In the genomic region with DNA sequence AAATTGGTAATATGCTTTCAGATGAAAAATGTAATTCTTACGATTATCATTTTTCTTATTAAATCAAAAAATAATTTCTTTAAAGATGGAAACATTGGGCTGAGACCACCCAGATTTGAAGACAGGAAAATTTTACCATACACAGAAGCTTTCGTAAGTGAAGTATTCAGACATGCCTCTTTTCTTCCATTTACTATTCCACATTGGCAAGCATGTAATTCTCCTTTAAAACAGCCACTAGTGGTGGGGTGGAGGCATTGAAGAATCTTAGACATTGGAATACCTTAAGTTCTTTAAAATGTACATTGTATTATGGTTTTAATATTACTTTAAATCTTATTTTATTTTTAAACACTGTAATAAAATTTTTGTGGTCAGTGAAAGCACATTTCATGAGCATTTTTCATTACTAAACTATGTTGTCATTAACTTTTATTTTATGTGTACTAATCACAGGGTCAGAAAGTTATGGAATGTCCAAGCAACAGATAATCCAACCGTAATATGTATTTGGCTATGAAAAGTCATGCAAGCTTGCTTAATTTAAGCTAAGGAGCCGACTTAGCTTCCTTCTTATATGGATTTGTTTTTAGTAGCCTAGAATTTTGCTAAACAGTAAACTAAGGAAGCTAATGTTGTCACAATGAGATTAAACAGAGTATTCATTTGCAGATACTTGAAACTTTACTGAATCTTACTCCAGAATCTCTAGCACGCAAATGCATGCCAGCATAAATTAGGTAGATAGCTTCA, we compare ENCODE assay signal across 15 cellular contexts.
DNase-seq lines count a peak whose midpoint lies in the region; ATAC-seq and TF ChIP-seq lines count a peak whose summit lies in the region.
"Had no signal": no experiment of that assay in that cellular context is flagged by ENCODE, and none has a peak within 500 bp of the region (broad histone marks: within the 10 kb centered on the region; RNA-seq: fewer than 3 reads in every experiment).

No MANE protein-coding gene starts in this region.

- no peak overlapping the region for H3K27ac ChIP-seq in body of pancreas
- H3K27ac ChIP-seq: C4-2B, foreskin keratinocyte had no signal

- H3K36me3 ChIP-seq in BJ (ENCODE audit: control insufficient read depth, insufficient read depth, low read length) (no peaks in the 10 kb centered on the region), body of pancreas (replicated peaks in 1 of 2; ENCODE audit: insufficient read depth in 1 of 2, low read depth in 2 of 2) (no peaks in the 10 kb centered on the region)

- H3K27me3 ChIP-seq in BJ (ENCODE audit: control insufficient read depth, insufficient read depth, low read length) (no peaks in the 10 kb centered on the region), body of pancreas (no peaks in the 10 kb centered on the region)

- intact Hi-C loops in body of pancreas (cut with DNase I) = no loop called here
- intact Hi-C loops in sciatic nerve (cut with DNase I) = no loop called here

- POLR2A ChIA-PET in BJ (lab: Charles Lee) = interaction anchor here (0.5 to 1.4 kb wide), 3 partner anchors 11 to 23 kb away, joined by 3 to 11 read pairs (median 7); no protein-coding TSS in a partner anchor

- no peaks in the 10 kb centered on the region for H3K9me3 ChIP-seq in body of pancreas

- H3K4me1 ChIP-seq in body of pancreas = no peaks in the 10 kb centered on the region
- H3K4me1 ChIP-seq: foreskin keratinocyte had no signal

- TF ChIP-seq CTCF in BJ (IDR thresholded peaks at IDR 0.05; ENCODE audit: insufficient read depth, low read depth, low read length) (peak; percentile 52), epithelial cell of proximal tubule (conservative IDR thresholded peaks at IDR 0.05; ENCODE audit: low read depth, low read length) (peak; percentile 10), body of pancreas (IDR thresholded peaks at IDR 0.05) (no peak)

- TF ChIP-seq POLR2A in body of pancreas (IDR thresholded peaks at IDR 0.05) = no peak

- 78% methylated on average over 5 of the region's 5 CpGs for WGBS in body of pancreas, 2 donors

- ATAC-seq in GM21737 (IDR thresholded peaks at IDR 0.05; ENCODE audit: unreplicated experiment) (no peak), body of pancreas (no peak), sciatic nerve (no peak)
- ATAC-seq: foreskin keratinocyte; stimulated activated memory B cell treated with anti-CD40 and anti-IgM and Interleukin-4, amounts not matched to agents 10 μg/mL and 1 μg/mL and 100 μg/mL, for 72 hours had no signal

- CTCF ChIA-PET in BJ (lab: Yijun Ruan, JAX) = interaction anchor here (1.0 to 2.6 kb wide), 4 partner anchors 11 to 178 kb away, joined by 3 to 8 read pairs (median 4); no protein-coding TSS in a partner anchor

- no peak overlapping the region for H3K4me3 ChIP-seq in BJ (ENCODE audit: low read depth, low read length)
- no peak overlapping the region for H3K4me3 ChIP-seq in epithelial cell of proximal tubule (ENCODE audit: low read depth, low read length)
- H3K4me3 ChIP-seq in body of pancreas = no peak overlapping the region

- peak; percentile 93 for DNase-seq in BJ (ENCODE audit: low read depth)
- DNase-seq in M059J (ENCODE audit: low read depth) = peak; percentile 29
- DNase-seq in epithelial cell of proximal tubule (ENCODE audit: low read depth) = no peak
- DNase-seq in myocyte (ENCODE audit: low read depth) = peak; percentile 15
- no peak for DNase-seq in T-helper 9 cell
- DNase-seq in body of pancreas = no peak
- DNase-seq in sciatic nerve (ENCODE audit: low spot score) = no peak
- DNase-seq: activated CD8-positive, alpha-beta memory T cell treated with anti-CD3 and anti-CD28 coated beads, Interleukin-2, amount 50 U/mL, for 4 hours; foreskin keratinocyte; islet precursor cell; NCI-H2171 treated with DMSO at 0.1 percent for 48 hours; stimulated activated CD4-positive, alpha-beta T cell treated with anti-CD3 and anti-CD28 coated beads, Interleukin-4, amount 100 ng/mL, for 1 hour had no signal

Comparison
In these comparisons a context has a peak if more than half of its experiments do, and no peak if none do; other contexts are left out.
1. DNase-seq: peak in BJ (single experiment), M059J (single experiment) and myocyte (single experiment); none in epithelial cell of proximal tubule (single experiment), T-helper 9 cell (single experiment), body of pancreas (0 of 4) and sciatic nerve (single experiment).
2. CTCF ChIP-seq: peak in BJ (single experiment) and epithelial cell of proximal tubule (single experiment); none in body of pancreas (0 of 7).